Comparison of ENCODE assay signal across 28 cellular contexts in genomic region chr9:134401391-134401790, GRCh38.
"Had no signal": no experiment of that assay in that cellular context is flagged by ENCODE, and none has a peak within 500 bp of the region (broad histone marks: within the 10 kb centered on the region; RNA-seq: fewer than 3 reads in every experiment).

No MANE protein-coding gene starts in this region.

- DNase-seq: effector CD8-positive, alpha-beta T cell; endodermal cell; foreskin fibroblast; heart left ventricle; kidney; mesenchymal stem cell; mucosa of descending colon; naive B cell; pancreas; stimulated activated CD4-positive, alpha-beta T cell treated with anti-CD3 and anti-CD28 coated beads, Interleukin-2, amount 100 ng/mL, for 24 hours; stimulated activated CD4-positive, alpha-beta T cell treated with anti-CD3 and anti-CD28 coated beads, Interleukin-4, amount 100 ng/mL, for 24 hours; stimulated activated naive CD4-positive, alpha-beta T cell treated with Interleukin-2 at 50 U/mL for 16 hours; stomach; thyroid gland; trophoblast cell had no signal

- H3K4me3 Mint-ChIP-seq: endodermal cell; mesothelial cell of epicardium; naive B cell; nephron; neural progenitor cell; stimulated activated effector memory CD8-positive, alpha-beta T cell treated with anti-CD3 and anti-CD28 coated beads, Interleukin-12 subunit alpha, Interleukin-12 subunit beta, amount 100 ng/mL, for 72 hours had no signal

- H3K4me3 ChIP-seq: gastroesophageal sphincter, heart left ventricle, hepatocyte, lung, mucosa of descending colon, neural progenitor cell, pancreas, stomach, thyroid gland, vagina had no signal

- H3K27ac ChIP-seq: epithelial cell of prostate, hepatocyte, neural progenitor cell, pancreas, stomach, vagina had no signal

- H3K4me1 Mint-ChIP-seq: endodermal cell had no signal

- FAIRE-seq: colon, kidney, pancreas had no signal

- H3K36me3 ChIP-seq: neural progenitor cell, pancreas, vagina had no signal

- H3K4me2 ChIP-seq: hepatocyte, neural progenitor cell had no signal

- H3K36me3 Mint-ChIP-seq: mesothelial cell of epicardium, naive B cell, neural progenitor cell had no signal

- H3K9me3 Mint-ChIP-seq: mesothelial cell of epicardium; nephron; stimulated activated effector memory CD8-positive, alpha-beta T cell treated with anti-CD3 and anti-CD28 coated beads, Interleukin-12 subunit alpha, Interleukin-12 subunit beta, amount 100 ng/mL, for 72 hours had no signal

- H3K27ac Mint-ChIP-seq: endodermal cell; mesothelial cell of epicardium; nephron; neural progenitor cell; stimulated activated effector memory CD8-positive, alpha-beta T cell treated with anti-CD3 and anti-CD28 coated beads, Interleukin-12 subunit alpha, Interleukin-12 subunit beta, amount 100 ng/mL, for 72 hours had no signal

- H3K9ac ChIP-seq: neural progenitor cell had no signal

- ATAC-seq: esophagus mucosa; gastroesophageal sphincter; heart left ventricle; left lobe of liver; mucosa of descending colon; pancreas; sciatic nerve; stimulated activated effector memory CD8-positive, alpha-beta T cell treated with anti-CD3 and anti-CD28 coated beads, Interleukin-12 subunit alpha, Interleukin-12 subunit beta, amount 100 ng/mL, for 72 hours had no signal

- H3K9me3 ChIP-seq: pancreas, thyroid gland, vagina had no signal

- H2AFZ ChIP-seq: hepatocyte, neural progenitor cell had no signal

- H3K27me3 ChIP-seq: gastroesophageal sphincter, heart left ventricle, hepatocyte, neural progenitor cell, pancreas, stomach, thyroid gland, vagina had no signal

- H3K27me3 Mint-ChIP-seq: naive B cell had no signal
